Comparison of ENCODE assay signal across 2 cellular contexts in the genomic region with DNA sequence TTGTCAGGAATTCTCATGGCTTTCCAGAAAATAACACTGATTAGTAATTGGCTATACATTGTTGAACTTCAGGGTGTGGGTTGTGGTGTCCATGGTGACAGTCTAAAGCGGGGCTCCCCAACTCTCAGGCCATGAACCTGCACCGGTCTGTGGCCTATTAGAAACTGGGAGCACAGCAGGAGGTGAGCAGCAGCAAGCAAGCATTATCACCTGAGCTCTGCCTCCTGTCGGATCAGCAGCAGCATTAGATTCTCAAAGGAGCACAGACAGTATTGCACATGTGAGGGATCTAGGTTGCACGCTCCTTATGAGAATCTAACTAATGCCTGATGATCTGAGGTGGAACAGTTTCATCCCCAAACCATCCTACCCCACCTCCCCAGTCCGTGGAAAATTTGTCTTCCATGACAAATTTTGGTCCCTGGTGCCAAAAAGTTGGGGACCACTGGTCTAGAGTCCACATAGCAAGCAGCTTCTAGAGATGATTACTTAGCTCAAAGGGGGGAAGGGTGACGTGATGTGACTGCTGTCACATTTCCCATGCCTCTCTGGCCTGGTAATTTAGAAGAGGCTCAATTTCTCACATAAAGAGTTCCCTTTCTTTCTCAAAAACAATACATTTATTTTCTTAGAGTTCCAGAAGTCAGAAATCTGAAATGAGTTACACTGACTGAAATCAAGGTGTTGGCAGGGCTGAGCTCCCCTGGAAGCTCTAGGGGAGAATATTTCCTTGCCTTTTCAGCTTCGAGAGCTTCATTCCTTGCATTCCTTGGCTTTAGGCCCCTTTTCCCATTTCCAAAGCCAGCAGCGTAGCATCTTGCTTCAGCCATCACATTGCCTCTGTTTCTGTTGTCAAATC.
TF ChIP-seq lines count a peak whose summit lies in the region.

No MANE protein-coding gene starts in this region.

TF ChIP-seq in SK-N-SH treated with all-trans-retinoic acid at 6 μM for 48 hours, 23 proteins besides CTCF, POLR2A, EP300 and RAD21:
- no peak for TF ChIP-seq SNAI2 (CRISPR knock-in tag; IDR thresholded peaks at IDR 0.05)
- TF ChIP-seq, protein P1, sequence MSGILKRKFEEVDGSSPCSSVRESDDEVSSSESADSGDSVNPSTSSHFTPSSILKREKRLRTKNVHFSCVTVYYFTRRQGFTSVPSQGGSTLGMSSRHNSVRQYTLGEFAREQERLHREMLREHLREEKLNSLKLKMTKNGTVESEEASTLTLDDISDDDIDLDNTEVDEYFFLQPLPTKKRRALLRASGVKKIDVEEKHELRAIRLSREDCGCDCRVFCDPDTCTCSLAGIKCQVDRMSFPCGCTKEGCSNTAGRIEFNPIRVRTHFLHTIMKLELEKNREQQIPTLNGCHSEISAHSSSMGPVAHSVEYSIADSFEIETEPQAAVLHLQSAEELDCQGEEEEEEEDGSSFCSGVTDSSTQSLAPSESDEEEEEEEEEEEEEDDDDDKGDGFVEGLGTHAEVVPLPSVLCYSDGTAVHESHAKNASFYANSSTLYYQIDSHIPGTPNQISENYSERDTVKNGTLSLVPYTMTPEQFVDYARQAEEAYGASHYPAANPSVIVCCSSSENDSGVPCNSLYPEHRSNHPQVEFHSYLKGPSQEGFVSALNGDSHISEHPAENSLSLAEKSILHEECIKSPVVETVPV (CRISPR knock-in tag; IDR thresholded peaks at IDR 0.05), result no peak
- TF ChIP-seq GLIS3 (CRISPR knock-in tag; IDR thresholded peaks at IDR 0.05), result no peak
- TF ChIP-seq ZFP30 (CRISPR knock-in tag; IDR thresholded peaks at IDR 0.05), result no peak
- TF ChIP-seq RARB (CRISPR knock-in tag; IDR thresholded peaks at IDR 0.05), result no peak
- TF ChIP-seq, protein P2, sequence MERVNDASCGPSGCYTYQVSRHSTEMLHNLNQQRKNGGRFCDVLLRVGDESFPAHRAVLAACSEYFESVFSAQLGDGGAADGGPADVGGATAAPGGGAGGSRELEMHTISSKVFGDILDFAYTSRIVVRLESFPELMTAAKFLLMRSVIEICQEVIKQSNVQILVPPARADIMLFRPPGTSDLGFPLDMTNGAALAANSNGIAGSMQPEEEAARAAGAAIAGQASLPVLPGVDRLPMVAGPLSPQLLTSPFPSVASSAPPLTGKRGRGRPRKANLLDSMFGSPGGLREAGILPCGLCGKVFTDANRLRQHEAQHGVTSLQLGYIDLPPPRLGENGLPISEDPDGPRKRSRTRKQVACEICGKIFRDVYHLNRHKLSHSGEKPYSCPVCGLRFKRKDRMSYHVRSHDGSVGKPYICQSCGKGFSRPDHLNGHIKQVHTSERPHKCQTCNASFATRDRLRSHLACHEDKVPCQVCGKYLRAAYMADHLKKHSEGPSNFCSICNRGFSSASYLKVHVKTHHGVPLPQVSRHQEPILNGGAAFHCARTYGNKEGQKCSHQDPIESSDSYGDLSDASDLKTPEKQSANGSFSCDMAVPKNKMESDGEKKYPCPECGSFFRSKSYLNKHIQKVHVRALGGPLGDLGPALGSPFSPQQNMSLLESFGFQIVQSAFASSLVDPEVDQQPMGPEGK (CRISPR knock-in tag; IDR thresholded peaks at IDR 0.05; ENCODE audit: borderline replicate concordance), result no peak
- no peak for TF ChIP-seq ZFP3 (CRISPR knock-in tag; IDR thresholded peaks at IDR 0.05)
- TF ChIP-seq, protein P3, sequence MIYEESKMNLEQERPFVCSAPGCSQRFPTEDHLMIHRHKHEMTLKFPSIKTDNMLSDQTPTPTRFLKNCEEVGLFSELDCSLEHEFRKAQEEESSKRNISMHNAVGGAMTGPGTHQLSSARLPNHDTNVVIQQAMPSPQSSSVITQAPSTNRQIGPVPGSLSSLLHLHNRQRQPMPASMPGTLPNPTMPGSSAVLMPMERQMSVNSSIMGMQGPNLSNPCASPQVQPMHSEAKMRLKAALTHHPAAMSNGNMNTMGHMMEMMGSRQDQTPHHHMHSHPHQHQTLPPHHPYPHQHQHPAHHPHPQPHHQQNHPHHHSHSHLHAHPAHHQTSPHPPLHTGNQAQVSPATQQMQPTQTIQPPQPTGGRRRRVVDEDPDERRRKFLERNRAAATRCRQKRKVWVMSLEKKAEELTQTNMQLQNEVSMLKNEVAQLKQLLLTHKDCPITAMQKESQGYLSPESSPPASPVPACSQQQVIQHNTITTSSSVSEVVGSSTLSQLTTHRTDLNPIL (CRISPR knock-in tag; IDR thresholded peaks at IDR 0.05; ENCODE audit: low read depth), result no peak
- no peak for TF ChIP-seq CSDC2 (CRISPR knock-in tag; IDR thresholded peaks at IDR 0.05)
- no peak for TF ChIP-seq TCF4 (CRISPR knock-in tag; IDR thresholded peaks at IDR 0.05; ENCODE audit: borderline replicate concordance)
- no peak for TF ChIP-seq ISL1 (CRISPR knock-in tag; IDR thresholded peaks at IDR 0.05)
- no peak for TF ChIP-seq PPARA (CRISPR knock-in tag; IDR thresholded peaks at IDR 0.05; ENCODE audit: borderline replicate concordance)
- no peak for TF ChIP-seq ZNF8 (CRISPR knock-in tag; IDR thresholded peaks at IDR 0.05)
- TF ChIP-seq ESRRG (CRISPR knock-in tag; IDR thresholded peaks at IDR 0.05), result no peak
- TF ChIP-seq, protein P4, sequence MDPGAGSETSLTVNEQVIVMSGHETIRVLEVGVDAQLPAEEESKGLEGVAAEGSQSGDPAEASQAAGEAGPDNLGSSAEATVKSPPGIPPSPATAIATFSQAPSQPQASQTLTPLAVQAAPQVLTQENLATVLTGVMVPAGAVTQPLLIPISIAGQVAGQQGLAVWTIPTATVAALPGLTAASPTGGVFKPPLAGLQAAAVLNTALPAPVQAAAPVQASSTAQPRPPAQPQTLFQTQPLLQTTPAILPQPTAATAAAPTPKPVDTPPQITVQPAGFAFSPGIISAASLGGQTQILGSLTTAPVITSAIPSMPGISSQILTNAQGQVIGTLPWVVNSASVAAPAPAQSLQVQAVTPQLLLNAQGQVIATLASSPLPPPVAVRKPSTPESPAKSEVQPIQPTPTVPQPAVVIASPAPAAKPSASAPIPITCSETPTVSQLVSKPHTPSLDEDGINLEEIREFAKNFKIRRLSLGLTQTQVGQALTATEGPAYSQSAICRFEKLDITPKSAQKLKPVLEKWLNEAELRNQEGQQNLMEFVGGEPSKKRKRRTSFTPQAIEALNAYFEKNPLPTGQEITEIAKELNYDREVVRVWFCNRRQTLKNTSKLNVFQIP (CRISPR knock-in tag; IDR thresholded peaks at IDR 0.05; ENCODE audit: borderline replicate concordance, low read depth), result no peak
- TF ChIP-seq BACH2 (CRISPR knock-in tag; IDR thresholded peaks at IDR 0.05; ENCODE audit: borderline replicate concordance), result no peak

TF ChIP-seq in SK-N-SH, 30 proteins besides CTCF, POLR2A, EP300 and RAD21:
- TF ChIP-seq NFIC (IDR thresholded peaks at IDR 0.05; ENCODE audit: borderline replicate concordance) (no peak), GATA2 (CRISPR knock-in tag; IDR thresholded peaks at IDR 0.05) (no peak), RCOR1 (IDR thresholded peaks at IDR 0.05; ENCODE audit: low read length) (no peak), FOXJ3 (CRISPR knock-in tag; IDR thresholded peaks at IDR 0.05) (no peak), FOSL2 (IDR thresholded peaks at IDR 0.05; ENCODE audit: borderline replicate concordance, low read depth) (no peak), RXRA (IDR thresholded peaks at IDR 0.05; ENCODE audit: borderline replicate concordance, low read depth) (no peak), GABPA (IDR thresholded peaks at IDR 0.05; ENCODE audit: low read depth) (no peak), CHD2 (IDR thresholded peaks at IDR 0.05; ENCODE audit: low read length, partially characterized antibody) (no peak), RFX5 (IDR thresholded peaks at IDR 0.05; ENCODE audit: low read length) (no peak), ELF1 (IDR thresholded peaks at IDR 0.05) (no peak), JUND (IDR thresholded peaks at IDR 0.05) (no peak), TCF12 (IDR thresholded peaks at IDR 0.05) (no peak), MEF2A (IDR thresholded peaks at IDR 0.05; ENCODE audit: borderline replicate concordance, low read depth) (no peak), SIN3A (IDR thresholded peaks at IDR 0.05; ENCODE audit: borderline replicate concordance, low read depth, low read length) (no peak), SMC3 (IDR thresholded peaks at IDR 0.05; ENCODE audit: low read depth, low read length) (no peak), YY1 (IDR thresholded peaks at IDR 0.05; ENCODE audit: low read depth) (no peak), TAF1 (IDR thresholded peaks at IDR 0.05; ENCODE audit: borderline replicate concordance, low read depth, low read length) (no peak)
- TF ChIP-seq, protein P5, sequence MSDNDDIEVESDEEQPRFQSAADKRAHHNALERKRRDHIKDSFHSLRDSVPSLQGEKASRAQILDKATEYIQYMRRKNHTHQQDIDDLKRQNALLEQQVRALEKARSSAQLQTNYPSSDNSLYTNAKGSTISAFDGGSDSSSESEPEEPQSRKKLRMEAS (IDR thresholded peaks at IDR 0.05; ENCODE audit: low read depth), result no peak
- TF ChIP-seq, protein P6, sequence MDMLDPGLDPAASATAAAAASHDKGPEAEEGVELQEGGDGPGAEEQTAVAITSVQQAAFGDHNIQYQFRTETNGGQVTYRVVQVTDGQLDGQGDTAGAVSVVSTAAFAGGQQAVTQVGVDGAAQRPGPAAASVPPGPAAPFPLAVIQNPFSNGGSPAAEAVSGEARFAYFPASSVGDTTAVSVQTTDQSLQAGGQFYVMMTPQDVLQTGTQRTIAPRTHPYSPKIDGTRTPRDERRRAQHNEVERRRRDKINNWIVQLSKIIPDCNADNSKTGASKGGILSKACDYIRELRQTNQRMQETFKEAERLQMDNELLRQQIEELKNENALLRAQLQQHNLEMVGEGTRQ (IDR thresholded peaks at IDR 0.05; ENCODE audit: borderline replicate concordance, low read depth, low read length), result no peak
- TF ChIP-seq, protein P7, sequence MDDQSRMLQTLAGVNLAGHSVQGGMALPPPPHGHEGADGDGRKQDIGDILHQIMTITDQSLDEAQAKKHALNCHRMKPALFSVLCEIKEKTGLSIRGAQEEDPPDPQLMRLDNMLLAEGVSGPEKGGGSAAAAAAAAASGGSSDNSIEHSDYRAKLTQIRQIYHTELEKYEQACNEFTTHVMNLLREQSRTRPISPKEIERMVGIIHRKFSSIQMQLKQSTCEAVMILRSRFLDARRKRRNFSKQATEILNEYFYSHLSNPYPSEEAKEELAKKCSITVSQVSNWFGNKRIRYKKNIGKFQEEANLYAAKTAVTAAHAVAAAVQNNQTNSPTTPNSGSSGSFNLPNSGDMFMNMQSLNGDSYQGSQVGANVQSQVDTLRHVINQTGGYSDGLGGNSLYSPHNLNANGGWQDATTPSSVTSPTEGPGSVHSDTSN (IDR thresholded peaks at IDR 0.05), result no peak
TF ChIP-seq in SK-N-SH: peak in this region for 0.
